Comparison of ENCODE assay signal across 21 cellular contexts in genomic region chr19:18518639-18519038, GRCh38. TPM values are rescaled to one million over a fixed set of nuclear protein-coding genes. Genes with fewer than 3 reads are reported as not detected.
DNase-seq lines count a peak whose midpoint lies in the region; ATAC-seq, FAIRE-seq and TF ChIP-seq lines count a peak whose summit lies in the region.
"Had no signal": no experiment of that assay in that cellular context is flagged by ENCODE, and none has a peak within 500 bp of the region (broad histone marks: within the 10 kb centered on the region; RNA-seq: fewer than 3 reads in every experiment).

No MANE protein-coding gene starts in this region.

- H3K4me3 Mint-ChIP-seq in MCF 10A (ENCODE audit: unreplicated experiment), result no peak overlapping the region

- H3K27ac Mint-ChIP-seq in MCF 10A (ENCODE audit: low read depth, unreplicated experiment), result no peak overlapping the region

- no peak for TF ChIP-seq POLR2A in breast epithelium (IDR thresholded peaks at IDR 0.05)
- TF ChIP-seq POLR2A in sigmoid colon (IDR thresholded peaks at IDR 0.05), result no peak
- no peak for TF ChIP-seq POLR2A in vagina (IDR thresholded peaks at IDR 0.05)

- WGBS in sigmoid colon, 2 donors, result 94 to 96% methylated on average over 9 of the region's 9 CpGs

- DNase-seq in breast epithelium (ENCODE audit: low spot score in 2 of 2) (no peak), MCF 10A (ENCODE audit: unreplicated experiment) (no peak), epithelial cell of prostate (ENCODE audit: low read depth, low spot score) (no peak), sigmoid colon (no peak), vagina (ENCODE audit: extremely low spot score in 2 of 2) (no peak), HTR-8/SVneo (ENCODE audit: insufficient read length, low spot score) (no peak)
- no peak for DNase-seq in activated CD8-positive, alpha-beta memory T cell treated with anti-CD3 and anti-CD28 coated beads for 24 hours
- DNase-seq: activated CD4-positive, alpha-beta T cell treated with anti-CD3 and anti-CD28 coated beads for 1 hour; Caco-2; heart right ventricle; immature natural killer cell; Kasumi-1; left ventricle myocardium superior; NCI-H1105; NCI-H2081 treated with DMSO at 0.1 percent for 48 hours; NCI-H510A treated with DMSO at 0.1 percent for 48 hours; stimulated activated CD4-positive, alpha-beta T cell treated with anti-CD3 and anti-CD28 coated beads, Interleukin-15, amount 100 ng/mL, for 24 hours; T1000 had no signal

- peaks cover 10% of the 10 kb centered on the region for H3K36me3 Mint-ChIP-seq in MCF 10A (ENCODE audit: insufficient read depth, unreplicated experiment)
- H3K36me3 Mint-ChIP-seq: immature natural killer cell had no signal

- H3K9me3 ChIP-seq in breast epithelium (no peaks in the 10 kb centered on the region), sigmoid colon (no peaks in the 10 kb centered on the region), vagina (no peaks in the 10 kb centered on the region)
- H3K9me3 ChIP-seq: Caco-2, heart right ventricle had no signal

- H3K27me3 ChIP-seq in breast epithelium (no peaks in the 10 kb centered on the region), sigmoid colon (no peaks in the 10 kb centered on the region), vagina (no peaks in the 10 kb centered on the region)
- H3K27me3 ChIP-seq: heart right ventricle had no signal

- H3K27me3 Mint-ChIP-seq in MCF 10A (ENCODE audit: insufficient read depth, unreplicated experiment), result no peaks in the 10 kb centered on the region

- TF ChIP-seq CTCF in breast epithelium (IDR thresholded peaks at IDR 0.05) (no peak), MCF 10A (IDR thresholded peaks at IDR 0.05; ENCODE audit: unreplicated experiment) (no peak), sigmoid colon (IDR thresholded peaks at IDR 0.05) (no peak), vagina (IDR thresholded peaks at IDR 0.05) (no peak)

- H3K4me1 ChIP-seq in breast epithelium, result no peaks in the 10 kb centered on the region
- H3K4me1 ChIP-seq in sigmoid colon, result peaks cover 0 to 50% (median 36%) of the 10 kb centered on the region in 4 donors
- peaks cover 71% of the 10 kb centered on the region for H3K4me1 ChIP-seq in vagina

- H3K4me1 Mint-ChIP-seq in MCF 10A (ENCODE audit: insufficient read depth, unreplicated experiment), result peaks cover 27% of the 10 kb centered on the region

- CTCF ChIA-PET in MCF 10A (lab: Yijun Ruan, JAX), result interaction anchor here (0.5 to 4.9 kb wide), 12 partner anchors 9 to 69 kb away, joined by 3 to 24 read pairs (median 4); no protein-coding TSS in a partner anchor

- BruUV-seq in MCF 10A (replicated peaks; lab: Mats Ljungman, UMichigan), result no TSS peak

- H3K27ac ChIP-seq in breast epithelium, result peak overlapping the region; percentile 26 to 100
- H3K27ac ChIP-seq in epithelial cell of prostate, result peak overlapping the region; percentile 96
- peak overlapping the region in 3 of 4 donors; percentile 99 for H3K27ac ChIP-seq in sigmoid colon
- peak overlapping the region; percentile 99 for H3K27ac ChIP-seq in vagina
- H3K27ac ChIP-seq: 22Rv1 had no signal

- ATAC-seq in SK-N-SH treated with all-trans-retinoic acid at 6 μM for 48 hours, result no peak
- ATAC-seq: heart right ventricle, left ventricle myocardium superior had no signal

- no peaks in the 10 kb centered on the region for H3K36me3 ChIP-seq in breast epithelium
- no peaks in the 10 kb centered on the region for H3K36me3 ChIP-seq in sigmoid colon
- H3K36me3 ChIP-seq in vagina, result no peaks in the 10 kb centered on the region

- POLR2A ChIA-PET in MCF 10A (lab: Yijun Ruan, JAX), result interaction anchor here (0.6 to 6.0 kb wide), 4 partner anchors 8 to 70 kb away, joined by 3 to 71 read pairs (median 4); partner anchors contain the start of gene REX1BD

- intact Hi-C loops in breast epithelium (cut with DNase I; ENCODE audit: low total_unique reads) (no loop called here), MCF 10A (cut with micrococcal nuclease) (no loop called here), sigmoid colon (cut with DNase I) (loop anchor here (2.0 kb wide), 1 partner anchor 38 kb away; no protein-coding TSS in a partner anchor), vagina (cut with DNase I) (loop anchor here (10.0 kb wide), 1 partner anchor 54 kb away; no protein-coding TSS in a partner anchor)

- no peaks in the 10 kb centered on the region for H3K9me3 Mint-ChIP-seq in MCF 10A (ENCODE audit: unreplicated experiment)
- H3K9me3 Mint-ChIP-seq: immature natural killer cell had no signal

- FAIRE-seq in HTR-8/SVneo (lab: Jason Lieb, UNC), result no peak
- FAIRE-seq: bronchial epithelial cell had no signal

- H3K4me3 ChIP-seq in breast epithelium, result no peak overlapping the region
- no peak overlapping the region for H3K4me3 ChIP-seq in sigmoid colon
- no peak overlapping the region for H3K4me3 ChIP-seq in vagina

- no peak for TF ChIP-seq EP300 in sigmoid colon (IDR thresholded peaks at IDR 0.05)

TF ChIP-seq in SK-N-SH treated with all-trans-retinoic acid at 6 μM for 48 hours, 23 proteins besides CTCF, POLR2A, EP300 and RAD21 (continues in another document):
- TF ChIP-seq TSHZ2 (CRISPR knock-in tag; IDR thresholded peaks at IDR 0.05) (no peak), CSDC2 (CRISPR knock-in tag; IDR thresholded peaks at IDR 0.05) (no peak), PATZ1 (CRISPR knock-in tag; IDR thresholded peaks at IDR 0.05; ENCODE audit: borderline replicate concordance) (no peak), CSRNP3 (CRISPR knock-in tag; IDR thresholded peaks at IDR 0.05) (no peak), ZC3H10 (CRISPR knock-in tag; IDR thresholded peaks at IDR 0.05) (no peak), TCF4 (CRISPR knock-in tag; IDR thresholded peaks at IDR 0.05; ENCODE audit: borderline replicate concordance) (no peak), ZNF8 (CRISPR knock-in tag; IDR thresholded peaks at IDR 0.05) (no peak)

RNA-seq across cellular contexts. Expression of gene ELL, which starts 3.2 kb away (rescaled TPM):
- total RNA-seq in breast epithelium (10 to 100 TPM; 13.0 to 22.3 (median 15.7) TPM), MCF 10A (2022) (20.8 and 22.4 TPM in 2 replicates), sigmoid colon (10 to 100 TPM in 3 of 4 donors, 1 to 10 TPM in 1; 7.1 to 20.2 (median 11.9) TPM), vagina (25.3 TPM)
- polyA plus RNA-seq in sigmoid colon, result 10 to 100 TPM in 1 of 3 donors, 1 to 10 TPM in 2; 6.2 to 14.6 (median 8.4) TPM

RNA-seq across cellular contexts. Expression of gene FKBP8, which starts 24.7 kb away (rescaled TPM):
- 100 to 1,000 TPM; 214 to 336 (median 294) TPM for total RNA-seq in breast epithelium
- total RNA-seq in MCF 10A (2022), result 142 and 154 TPM in 2 replicates
- 100 to 1,000 TPM; 366 to 456 (median 403) TPM for total RNA-seq in sigmoid colon
- 100 to 1,000 TPM; 200 to 234 (median 232) TPM for polyA plus RNA-seq in sigmoid colon
- 376 TPM for total RNA-seq in vagina

RNA-seq across cellular contexts. Expression of gene KXD1, which starts 39.0 kb away (rescaled TPM):
- total RNA-seq in breast epithelium, result 100 to 1,000 TPM in 2 of 3 donors, 10 to 100 TPM in 1; 92.6 to 140 (median 139) TPM
- total RNA-seq in MCF 10A (2022), result 120 and 126 TPM in 2 replicates
- total RNA-seq in sigmoid colon, result 100 to 1,000 TPM; 107 to 122 (median 120) TPM
- 100 to 1,000 TPM in 1 of 3 donors, 10 to 100 TPM in 2; 84.9 to 118 (median 93.2) TPM for polyA plus RNA-seq in sigmoid colon
- total RNA-seq in vagina, result 131 TPM

RNA-seq across cellular contexts. Expression of gene UBA52, which starts 53.0 kb away (rescaled TPM):
- total RNA-seq in breast epithelium, result 100 to 1,000 TPM; 729 to 865 (median 831) TPM
- 1,330 and 1,392 TPM in 2 replicates for total RNA-seq in MCF 10A (2022)
- total RNA-seq in sigmoid colon, result 1,000 to 10,000 TPM in 1 of 4 donors, 100 to 1,000 TPM in 3; 450 to 1,088 (median 720) TPM
- polyA plus RNA-seq in sigmoid colon, result 1,000 to 10,000 TPM; 1,029 to 1,720 (median 1,156) TPM
- total RNA-seq in vagina, result 747 TPM

Comparison
In these comparisons a context has a peak if more than half of its experiments do, and no peak if none do; other contexts are left out.
1. intact Hi-C loops: an anchor here in sigmoid colon (2.0 kb wide) and vagina (10.0 kb wide); none called in breast epithelium and MCF 10A.